Comparison of ENCODE assay signal across 15 cellular contexts in genomic region chr19:29964171-29964570, GRCh38. TPM values are rescaled to one million over a fixed set of nuclear protein-coding genes. Genes with fewer than 3 reads are reported as not detected.
DNase-seq lines count a peak whose midpoint lies in the region; ATAC-seq and TF ChIP-seq lines count a peak whose summit lies in the region.
"Had no signal": no experiment of that assay in that cellular context is flagged by ENCODE, and none has a peak within 500 bp of the region (broad histone marks: within the 10 kb centered on the region; RNA-seq: fewer than 3 reads in every experiment).

No MANE protein-coding gene starts in this region.

- H2AFZ ChIP-seq in KMS-11 (ENCODE audit: low read depth): no peak overlapping the region
- H2AFZ ChIP-seq in mesenchymal stem cell (ENCODE audit: low read depth, low read length): no peak overlapping the region

- H2AK5ac ChIP-seq in mesenchymal stem cell (ENCODE audit: low read length, severe bottlenecking): no peak overlapping the region

- no peaks in the 10 kb centered on the region for H3K27me3 ChIP-seq in BLaER1 treated with 17β-estradiol and CSF1 and Interleukin-3, amounts not matched to agents 10 nM and 100 nM
- H3K27me3 ChIP-seq in KMS-11 (ENCODE audit: insufficient read depth, low read depth) (no peaks in the 10 kb centered on the region), mesenchymal stem cell (ENCODE audit: control insufficient read depth in 1 of 2, insufficient read depth in 1 of 2, low read length in 2 of 2) (no peaks in the 10 kb centered on the region)

- H3K27me3 Mint-ChIP-seq in chondrocyte (ENCODE audit: low read depth): no peaks in the 10 kb centered on the region

- 76% methylated on average over 5 of the region's 5 CpGs for WGBS in mesenchymal stem cell

- peaks cover 0 to 17% (median 3%) of the 10 kb centered on the region in 11 experiments; a peak in 10 of 22 replicates for H3K9me3 ChIP-seq in BLaER1 treated with 17β-estradiol and CSF1 and Interleukin-3, amounts not matched to agents 10 nM and 100 nM (replicated peaks in 1 of 11)
- no peaks in the 10 kb centered on the region for H3K9me3 ChIP-seq in mesenchymal stem cell (ENCODE audit: control insufficient read depth, low read length)
- H3K9me3 ChIP-seq: psoas muscle had no signal

- no peak overlapping the region for H4K8ac ChIP-seq in mesenchymal stem cell (ENCODE audit: low read length)

- peak overlapping the region in 2 of 11 experiments; percentile 47 to 48; a peak in 2 of 22 replicates for H3K9ac ChIP-seq in BLaER1 treated with 17β-estradiol and CSF1 and Interleukin-3, amounts not matched to agents 10 nM and 100 nM
- no peak overlapping the region for H3K9ac ChIP-seq in KMS-11
- no peak overlapping the region for H3K9ac ChIP-seq in mesenchymal stem cell (ENCODE audit: low read length)

- H3K4me1 ChIP-seq in BLaER1 treated with 17β-estradiol and CSF1 and Interleukin-3, amounts not matched to agents 10 nM and 100 nM: peaks cover 25 to 56% (median 44%) of the 10 kb centered on the region in 10 experiments
- H3K4me1 ChIP-seq in KMS-11 (ENCODE audit: low read depth, poor library complexity, severe bottlenecking): peaks cover 63% of the 10 kb centered on the region
- peaks cover 3% of the 10 kb centered on the region for H3K4me1 ChIP-seq in mesenchymal stem cell (ENCODE audit: control insufficient read depth, insufficient read depth, low read depth, low read length)

- H3K36me3 ChIP-seq in BLaER1 treated with 17β-estradiol and CSF1 and Interleukin-3, amounts not matched to agents 10 nM and 100 nM: peaks cover 0 to 13% (median 6%) of the 10 kb centered on the region in 11 experiments; a peak in 20 of 22 replicates
- no peaks in the 10 kb centered on the region for H3K36me3 ChIP-seq in KMS-11 (ENCODE audit: insufficient read depth)
- H3K36me3 ChIP-seq in mesenchymal stem cell (ENCODE audit: control insufficient read depth in 1 of 2, insufficient read depth in 2 of 2, low read depth in 1 of 2, low read length in 2 of 2): no peaks in the 10 kb centered on the region

- no peak overlapping the region for H4K91ac ChIP-seq in mesenchymal stem cell (ENCODE audit: low read length)

- TF ChIP-seq CTCF in KMS-11 (conservative IDR thresholded peaks at IDR 0.05; ENCODE audit: low read depth, low read length) (no peak), chondrocyte (IDR thresholded peaks at IDR 0.05) (no peak)

- peak overlapping the region in 1 of 2 experiments; percentile 54 for H3K18ac ChIP-seq in mesenchymal stem cell (ENCODE audit: low read depth in 1 of 2, low read length in 2 of 2)

- no peak overlapping the region for H2BK15ac ChIP-seq in mesenchymal stem cell (ENCODE audit: low read depth, poor library complexity, severe bottlenecking)

- no peak overlapping the region for H2BK5ac ChIP-seq in mesenchymal stem cell (ENCODE audit: low read depth, low read length, poor library complexity, severe bottlenecking)

- H3K4me3 Mint-ChIP-seq in chondrocyte (ENCODE audit: unreplicated experiment): no peak overlapping the region

- peak overlapping the region in 9 of 11 experiments; percentile 2 to 52 (median 35); a peak in 18 of 22 replicates for H3K4me2 ChIP-seq in BLaER1 treated with 17β-estradiol and CSF1 and Interleukin-3, amounts not matched to agents 10 nM and 100 nM
- peak overlapping the region; percentile 7; the same call in 1 of the 2 replicates for H3K4me2 ChIP-seq in KMS-11
- H3K4me2 ChIP-seq in mesenchymal stem cell (ENCODE audit: low read length, poor library complexity, severe bottlenecking): no peak overlapping the region

- H2BK12ac ChIP-seq in mesenchymal stem cell (ENCODE audit: low read length in 2 of 2): no peak overlapping the region

- no peak for ATAC-seq in HG02759 (IDR thresholded peaks at IDR 0.05; ENCODE audit: unreplicated experiment)
- ATAC-seq in HG03280 (IDR thresholded peaks at IDR 0.05; ENCODE audit: unreplicated experiment): no peak
- ATAC-seq in HG03108 (IDR thresholded peaks at IDR 0.05; ENCODE audit: unreplicated experiment): no peak
- ATAC-seq: psoas muscle had no signal

- no peaks in the 10 kb centered on the region for H3K36me3 Mint-ChIP-seq in chondrocyte (ENCODE audit: low read depth)

- H3K9me3 Mint-ChIP-seq in chondrocyte (ENCODE audit: low read depth): no peaks in the 10 kb centered on the region

- H3K27ac ChIP-seq in BLaER1 treated with 17β-estradiol and CSF1 and Interleukin-3, amounts not matched to agents 10 nM and 100 nM: peak overlapping the region in 2 of 11 experiments; percentile 8 to 18; a peak in 1 of 22 replicates
- H3K27ac ChIP-seq in KMS-11 (no peak overlapping the region), mesenchymal stem cell (ENCODE audit: low read length, poor library complexity, severe bottlenecking) (no peak overlapping the region)
- H3K27ac ChIP-seq: psoas muscle had no signal

- H3K79me1 ChIP-seq in mesenchymal stem cell (replicated peaks; ENCODE audit: low read length, poor library complexity, severe bottlenecking): peaks cover 4% of the 10 kb centered on the region

- no peak overlapping the region for H3K4ac ChIP-seq in mesenchymal stem cell (ENCODE audit: low read depth in 1 of 2, low read length in 2 of 2)

- no peak overlapping the region for H3K23ac ChIP-seq in mesenchymal stem cell (ENCODE audit: low read length in 2 of 2)

- H3K27ac Mint-ChIP-seq in chondrocyte (ENCODE audit: unreplicated experiment): peak overlapping the region; percentile 22

- H3K79me2 ChIP-seq in KMS-11 (ENCODE audit: insufficient read depth, low read depth): peaks cover 100% of the 10 kb centered on the region

- H3K4me3 ChIP-seq in BLaER1 treated with 17β-estradiol and CSF1 and Interleukin-3, amounts not matched to agents 10 nM and 100 nM: no peak overlapping the region
- no peak overlapping the region for H3K4me3 ChIP-seq in KMS-11 (IDR thresholded peaks at IDR 0.05; ENCODE audit: insufficient read depth, low read depth, low read length)
- no peak overlapping the region for H3K4me3 ChIP-seq in mesenchymal stem cell (ENCODE audit: insufficient read depth in 1 of 2, low read depth in 1 of 2, low read length in 2 of 2)
- H3K4me3 ChIP-seq: psoas muscle had no signal

- H3K4me1 Mint-ChIP-seq in chondrocyte (ENCODE audit: low read depth): peaks cover 53% of the 10 kb centered on the region

- DNase-seq in chondrocyte (ENCODE audit: low spot score) (no peak), mesenchymal stem cell (peak; percentile 28)
- no peak for DNase-seq in activated CD8-positive, alpha-beta memory T cell treated with anti-CD3 and anti-CD28 coated beads, Interleukin-2, amount 50 U/mL, for 4 hours
- DNase-seq: activated CD4-positive, alpha-beta T cell treated with anti-CD3 and anti-CD28 coated beads for 4 hours; hippocampal formation; KG1; NCI-H1436 treated with DMSO at 0.1 percent for 48 hours; NCI-H446 treated with DMSO at 0.1 percent for 48 hours; psoas muscle; stimulated activated CD4-positive, alpha-beta T cell treated with anti-CD3 and anti-CD28 coated beads, Interleukin-15, amount 100 ng/mL, for 24 hours had no signal

- peaks cover 67 to 100% (median 92%) of the 10 kb centered on the region in 11 experiments; a peak in 21 of 22 replicates for H4K20me1 ChIP-seq in BLaER1 treated with 17β-estradiol and CSF1 and Interleukin-3, amounts not matched to agents 10 nM and 100 nM
- H4K20me1 ChIP-seq in KMS-11 (ENCODE audit: insufficient read depth): peaks cover 57% of the 10 kb centered on the region

- H2BK120ac ChIP-seq in mesenchymal stem cell (ENCODE audit: low read depth, low read length): no peak overlapping the region

- no peak overlapping the region for H3K14ac ChIP-seq in mesenchymal stem cell (ENCODE audit: low read length in 2 of 2)

RNA-seq across cellular contexts. Expression of gene URI1, which starts 22.1 kb away (rescaled TPM):
- total RNA-seq in chondrocyte: 42.0 to 50.4 TPM (median 49.4 TPM) in 3 replicates
- polyA plus RNA-seq in mesenchymal stem cell (2013, experiment 1 of 2): 37.1 TPM
- 37.5 TPM for polyA plus RNA-seq in mesenchymal stem cell (2013, experiment 2 of 2)
